ENCODE assay signal across 11 cellular contexts in the genomic region with DNA sequence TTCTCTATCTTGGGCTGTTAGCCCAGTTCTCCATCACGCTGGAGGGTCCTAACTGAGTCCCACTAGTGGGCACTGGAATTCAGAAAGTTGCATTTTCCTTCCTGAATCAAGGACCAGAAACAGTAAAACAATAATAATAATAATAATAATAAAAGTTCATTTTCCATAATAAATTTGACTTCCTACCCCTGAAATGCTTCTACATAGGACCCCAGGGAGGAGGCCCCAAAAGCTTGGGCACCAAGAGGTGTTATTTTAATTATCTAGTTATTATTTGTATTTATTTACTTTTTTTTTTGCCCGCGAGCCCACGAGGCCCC. TPM values are rescaled to one million over a fixed set of nuclear protein-coding genes. Genes with fewer than 3 reads are reported as not detected.
DNase-seq lines count a peak whose midpoint lies in the region; ATAC-seq, FAIRE-seq and TF ChIP-seq lines count a peak whose summit lies in the region.
"Had no signal": no experiment of that assay in that cellular context is flagged by ENCODE, and none has a peak within 500 bp of the region (broad histone marks: within the 10 kb centered on the region; RNA-seq: fewer than 3 reads in every experiment).

No MANE protein-coding gene starts in this region.

- TF ChIP-seq CTCF in BE2C (IDR thresholded peaks at IDR 0.05; ENCODE audit: low read depth, low read length), result no peak
- TF ChIP-seq CTCF in HFF-Myc (IDR thresholded peaks at IDR 0.05; ENCODE audit: low read depth, low read length, missing control alignments), result no peak
- TF ChIP-seq CTCF in pancreas (IDR thresholded peaks at IDR 0.05), result no peak

- H3K9me3 Mint-ChIP-seq in CD4-positive, alpha-beta memory T cell, result no peaks in the 10 kb centered on the region

- H3K9me3 ChIP-seq in BE2C, result no peaks in the 10 kb centered on the region
- no peaks in the 10 kb centered on the region for H3K9me3 ChIP-seq in effector memory CD4-positive, alpha-beta T cell (ENCODE audit: control insufficient read depth, low read length)
- no peaks in the 10 kb centered on the region for H3K9me3 ChIP-seq in pancreas
- H3K9me3 ChIP-seq in CD4-positive, alpha-beta memory T cell (ENCODE audit: control insufficient read depth in 1 of 2, low read length in 2 of 2), result no peaks in the 10 kb centered on the region

- no peaks in the 10 kb centered on the region for H3K4me1 ChIP-seq in BE2C
- peaks cover 16% of the 10 kb centered on the region for H3K4me1 ChIP-seq in effector memory CD4-positive, alpha-beta T cell (ENCODE audit: control insufficient read depth, insufficient read depth, low read length, poor library complexity, severe bottlenecking)
- peaks cover 0 to 4% (median 0%) of the 10 kb centered on the region in 3 donors for H3K4me1 ChIP-seq in pancreas
- H3K4me1 ChIP-seq in CD4-positive, alpha-beta memory T cell (ENCODE audit: insufficient read depth, low read length), result peaks cover 27% of the 10 kb centered on the region

- H3K4me3 Mint-ChIP-seq in CD4-positive, alpha-beta memory T cell, result peak overlapping the region in 4 of 8 donors; percentile 43 to 88 (median 73)

- no peak overlapping the region for H3K27ac Mint-ChIP-seq in CD4-positive, alpha-beta memory T cell

- FAIRE-seq in pancreas (lab: Jason Lieb, UNC), result no peak
- FAIRE-seq: RCC 7860, urothelium cell line had no signal

- DNase-seq in BE2C (no peak), HFF-Myc (ENCODE audit: extremely low read depth, low read depth) (no peak), pancreas (no peak), glomerular visceral epithelial cell (ENCODE audit: extremely low spot score) (no peak)
- DNase-seq in effector memory CD4-positive, alpha-beta T cell, result no peak
- DNase-seq in CD4-positive, alpha-beta memory T cell, result no peak
- DNase-seq: NCI-H2081 had no signal

- no peak for ATAC-seq in pancreas
- no peak for ATAC-seq in GM21447 (IDR thresholded peaks at IDR 0.05; ENCODE audit: unreplicated experiment)
- no peak for ATAC-seq in HG03565 (IDR thresholded peaks at IDR 0.05; ENCODE audit: unreplicated experiment)

- H3K27ac ChIP-seq in effector memory CD4-positive, alpha-beta T cell (ENCODE audit: insufficient read depth, low read length, poor library complexity, severe bottlenecking), result peak overlapping the region; percentile 75
- peak overlapping the region; percentile 63 to 97 (median 88) for H3K27ac ChIP-seq in pancreas
- no peak overlapping the region for H3K27ac ChIP-seq in CD4-positive, alpha-beta memory T cell (ENCODE audit: low read depth, low read length)

- no peaks in the 10 kb centered on the region for H3K36me3 Mint-ChIP-seq in CD4-positive, alpha-beta memory T cell

- peak overlapping the region; percentile 21 for H3K4me3 ChIP-seq in BE2C (ENCODE audit: low read depth, low read length)
- H3K4me3 ChIP-seq in HFF-Myc (replicated peaks; ENCODE audit: low read depth, low read length), result peak overlapping the region; percentile 53; the same call in 1 of the 2 replicates
- peak overlapping the region; percentile 80 for H3K4me3 ChIP-seq in effector memory CD4-positive, alpha-beta T cell (ENCODE audit: insufficient read depth, low read depth, low read length, poor library complexity, severe bottlenecking)
- H3K4me3 ChIP-seq in pancreas, result peak overlapping the region in 3 of 4 donors; percentile 38 to 63 (median 49)
- no peak overlapping the region for H3K4me3 ChIP-seq in CD4-positive, alpha-beta memory T cell (ENCODE audit: low read length in 2 of 2)

- POLR2A ChIA-PET in CD4-positive, alpha-beta memory T cell (lab: Charles Lee; ENCODE audit: partially characterized antibody), result interaction anchor here (0.8 to 7.5 kb wide), 14 partner anchors 9 to 172 kb away, joined by 3 to 250 read pairs (median 5); a partner anchor contains a TSS

- H3K27me3 ChIP-seq in BE2C (no peaks in the 10 kb centered on the region), pancreas (no peaks in the 10 kb centered on the region)
- H3K27me3 ChIP-seq in effector memory CD4-positive, alpha-beta T cell (replicated peaks; ENCODE audit: control insufficient read depth, insufficient read depth, low read length, poor library complexity, severe bottlenecking), result no peaks in the 10 kb centered on the region
- no peaks in the 10 kb centered on the region for H3K27me3 ChIP-seq in CD4-positive, alpha-beta memory T cell (ENCODE audit: insufficient read depth, low read length)

- H3K4me1 Mint-ChIP-seq in CD4-positive, alpha-beta memory T cell, result peaks cover 12 to 41% (median 22%) of the 10 kb centered on the region in 4 donors

- CTCF ChIA-PET in CD4-positive, alpha-beta memory T cell (lab: Charles Lee; ENCODE audit: partially characterized antibody), result interaction anchor here (0.6 to 14.3 kb wide), 10 partner anchors 8 to 196 kb away, joined by 3 to 268 read pairs (median 4); a partner anchor contains a TSS

- 22% methylated on average over 4 of the region's 4 CpGs for WGBS in pancreas, 2 donors

- intact Hi-C loops in pancreas (cut with DNase I), result no loop called here
- intact Hi-C loops in CD4-positive, alpha-beta memory T cell (cut with micrococcal nuclease), result loop anchor here (1.0 kb wide), 2 partner anchors 28 to 40 kb away; no protein-coding TSS in a partner anchor

- H3K27me3 Mint-ChIP-seq in CD4-positive, alpha-beta memory T cell, result no peaks in the 10 kb centered on the region

- no peaks in the 10 kb centered on the region for H3K36me3 ChIP-seq in BE2C
- no peaks in the 10 kb centered on the region for H3K36me3 ChIP-seq in effector memory CD4-positive, alpha-beta T cell (ENCODE audit: control insufficient read depth, insufficient read depth, low read length)
- H3K36me3 ChIP-seq in pancreas, result peaks cover 0 to 5% (median 0%) of the 10 kb centered on the region in 3 donors
- no peaks in the 10 kb centered on the region for H3K36me3 ChIP-seq in CD4-positive, alpha-beta memory T cell (ENCODE audit: insufficient read depth, low read length)

RNA-seq across cellular contexts. Expression of a gene that starts 12.4 kb away (rescaled TPM):
- not detected for polyA plus RNA-seq in BE2C (2012; ENCODE audit: insufficient read depth, insufficient read length, low read depth)
- total RNA-seq in pancreas, result 10 to 100 TPM; 21.0 to 56.3 (median 37.8) TPM
- 10 to 100 TPM; 42.7 to 87.8 TPM for polyA plus RNA-seq in pancreas
- total RNA-seq in CD4-positive, alpha-beta memory T cell, result 1 to 10 TPM in 1 of 2 experiments, under 1 TPM in 1; 0.67 to 1.3 TPM
- under 1 TPM; 0.24 to 0.53 TPM for polyA plus RNA-seq in CD4-positive, alpha-beta memory T cell

RNA-seq across cellular contexts. Expression of a gene that starts 21.0 kb away (rescaled TPM):
- polyA plus RNA-seq in BE2C (2012; ENCODE audit: insufficient read depth, insufficient read length, low read depth), result 1.2 TPM
- 10 to 100 TPM; 50.0 to 75.2 (median 61.3) TPM for total RNA-seq in pancreas
- 10 to 100 TPM; 74.2 to 82.1 TPM for polyA plus RNA-seq in pancreas
- 1 to 10 TPM; 1.1 to 1.3 TPM for total RNA-seq in CD4-positive, alpha-beta memory T cell
- not detected for polyA plus RNA-seq in CD4-positive, alpha-beta memory T cell

RNA-seq across cellular contexts. Expression of a gene that starts 21.1 kb away (rescaled TPM):
- 15.8 TPM for polyA plus RNA-seq in BE2C (2012; ENCODE audit: insufficient read depth, insufficient read length, low read depth)
- 10 to 100 TPM; 23.5 to 68.1 (median 36.6) TPM for total RNA-seq in pancreas
- polyA plus RNA-seq in pancreas, result 10 to 100 TPM; 34.2 to 43.6 TPM
- 10 to 100 TPM; 80.7 to 86.7 TPM for total RNA-seq in CD4-positive, alpha-beta memory T cell
- 10 to 100 TPM; 14.5 to 36.4 TPM for polyA plus RNA-seq in CD4-positive, alpha-beta memory T cell

RNA-seq across cellular contexts. Expression of a gene that starts 52.5 kb away (rescaled TPM):
- polyA plus RNA-seq in BE2C (2012; ENCODE audit: insufficient read depth, insufficient read length, low read depth), result 0.23 TPM
- total RNA-seq in pancreas, result 10 to 100 TPM in 1 of 6 donors, 1 to 10 TPM in 5; 5.2 to 13.1 (median 7.2) TPM
- 10 to 100 TPM; 15.7 to 23.5 TPM for polyA plus RNA-seq in pancreas
- total RNA-seq in CD4-positive, alpha-beta memory T cell, result not detected
- polyA plus RNA-seq in CD4-positive, alpha-beta memory T cell, result under 1 TPM in 1 of 2 donors, not detected in 1; 0.22 TPM

Comparison
In these comparisons a context has a peak if more than half of its experiments do, and no peak if none do; other contexts are left out.
1. H3K4me3 ChIP-seq: peak in BE2C (single experiment), HFF-Myc (single experiment), effector memory CD4-positive, alpha-beta T cell (single experiment) and pancreas (3 of 4); none in CD4-positive, alpha-beta memory T cell (0 of 2).
2. RNA of a gene that starts 12.4 kb away (total RNA-seq): 21.0 to 56.3 TPM in pancreas; 0.67 to 1.3 TPM in CD4-positive, alpha-beta memory T cell; every median in the first group is over 4 times any median in the second.
3. RNA of a gene that starts 21.0 kb away (total RNA-seq): 50.0 to 75.2 TPM in pancreas; 1.1 to 1.3 TPM in CD4-positive, alpha-beta memory T cell; every median in the first group is over 10 times any median in the second.